11 cellular contexts compared by ENCODE assay signal in the genomic region with DNA sequence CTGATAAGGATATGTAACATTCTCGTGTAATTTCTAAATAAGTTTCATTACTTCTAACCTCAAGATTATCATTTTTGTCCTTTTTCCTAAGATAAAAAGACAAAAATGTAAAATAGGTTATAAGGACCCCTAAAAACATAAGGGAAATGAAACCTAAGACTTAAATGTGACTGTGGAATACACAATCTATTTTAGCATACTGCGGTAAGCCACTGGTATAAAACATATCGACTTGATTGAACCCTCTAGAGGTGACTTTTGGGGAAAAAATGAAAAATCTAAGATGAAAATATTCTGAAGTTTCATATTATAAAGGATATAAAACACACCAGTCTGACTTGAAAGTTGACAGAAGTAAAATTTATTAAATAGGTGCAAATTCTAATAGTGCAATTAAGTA. TPM values are rescaled to one million over a fixed set of nuclear protein-coding genes. Genes with fewer than 3 reads are reported as not detected.
DNase-seq lines count a peak whose midpoint lies in the region; ATAC-seq, FAIRE-seq and TF ChIP-seq lines count a peak whose summit lies in the region.
"Had no signal": no experiment of that assay in that cellular context is flagged by ENCODE, and none has a peak within 500 bp of the region (broad histone marks: within the 10 kb centered on the region; RNA-seq: fewer than 3 reads in every experiment).

No MANE protein-coding gene starts in this region.

- intact Hi-C loops in natural killer cell (cut with micrococcal nuclease) (loop anchor here (10.0 kb wide), 3 partner anchors 168 to 1462 kb away; a partner anchor contains a TSS), kidney (cut with DNase I) (no loop called here)

- no peaks in the 10 kb centered on the region for H3K36me3 ChIP-seq in kidney (ENCODE audit: control insufficient read depth in 1 of 2, insufficient read depth in 2 of 2, low read length in 2 of 2)
- H3K36me3 ChIP-seq: thyroid gland had no signal

- no peaks in the 10 kb centered on the region for H3K9me3 Mint-ChIP-seq in natural killer cell treated with Interleukin-12 subunit alpha and Interleukin-12 subunit beta and Interleukin-15 and Interleukin-18, amount 100 ng/mL, for 72 hours
- no peaks in the 10 kb centered on the region for H3K9me3 Mint-ChIP-seq in natural killer cell
- no peaks in the 10 kb centered on the region for H3K9me3 Mint-ChIP-seq in activated T-helper 17 cell treated with anti-CD3 and anti-CD28 coated beads, Interleukin-2, amount 50 U/mL, for 72 hours

- FAIRE-seq in kidney (lab: Jason Lieb, UNC) = peak; percentile 39
- no peak for FAIRE-seq in GM12892 (lab: Jason Lieb, UNC)
- FAIRE-seq: D721Med had no signal

- H3K36me3 Mint-ChIP-seq in natural killer cell treated with Interleukin-12 subunit alpha and Interleukin-12 subunit beta and Interleukin-15 and Interleukin-18, amount 100 ng/mL, for 72 hours = peaks cover 24% of the 10 kb centered on the region
- H3K36me3 Mint-ChIP-seq in natural killer cell = no peaks in the 10 kb centered on the region
- peaks cover 76% of the 10 kb centered on the region for H3K36me3 Mint-ChIP-seq in activated T-helper 17 cell treated with anti-CD3 and anti-CD28 coated beads, Interleukin-2, amount 50 U/mL, for 72 hours (ENCODE audit: low read depth)

- peak overlapping the region; percentile 94 for H3K4me3 Mint-ChIP-seq in natural killer cell treated with Interleukin-12 subunit alpha and Interleukin-12 subunit beta and Interleukin-15 and Interleukin-18, amount 100 ng/mL, for 72 hours
- no peak overlapping the region for H3K4me3 Mint-ChIP-seq in natural killer cell
- H3K4me3 Mint-ChIP-seq in activated T-helper 17 cell treated with anti-CD3 and anti-CD28 coated beads, Interleukin-2, amount 50 U/mL, for 72 hours = peak overlapping the region; percentile 95

- peaks cover 41 to 45% of the 10 kb centered on the region in 2 donors for H3K4me1 Mint-ChIP-seq in natural killer cell treated with Interleukin-12 subunit alpha and Interleukin-12 subunit beta and Interleukin-15 and Interleukin-18, amount 100 ng/mL, for 72 hours (ENCODE audit: low read depth in 2 of 2)
- H3K4me1 Mint-ChIP-seq in natural killer cell = peaks cover 28% of the 10 kb centered on the region in 2 donors
- peaks cover 31% of the 10 kb centered on the region for H3K4me1 Mint-ChIP-seq in activated T-helper 17 cell treated with anti-CD3 and anti-CD28 coated beads, Interleukin-2, amount 50 U/mL, for 72 hours

- H3K27ac ChIP-seq in kidney (ENCODE audit: low read depth in 2 of 2, low read length in 2 of 2) = no peak overlapping the region

- no peak for ATAC-seq in natural killer cell treated with Interleukin-12 subunit alpha and Interleukin-12 subunit beta and Interleukin-15 and Interleukin-18, amount 100 ng/mL, for 72 hours
- no peak for ATAC-seq in natural killer cell
- no peak for ATAC-seq in activated T-helper 17 cell treated with anti-CD3 and anti-CD28 coated beads, Interleukin-2, amount 50 U/mL, for 72 hours (replicated peaks)
- ATAC-seq in HG02610 (IDR thresholded peaks at IDR 0.05; ENCODE audit: unreplicated experiment) = no peak
- no peak for ATAC-seq in HG03135 (IDR thresholded peaks at IDR 0.05; ENCODE audit: unreplicated experiment)

- H3K9ac ChIP-seq in kidney (ENCODE audit: low read length in 2 of 2) = no peak overlapping the region

- peaks cover 0 to 10% of the 10 kb centered on the region in 2 donors for H3K4me1 ChIP-seq in kidney (ENCODE audit: control insufficient read depth in 1 of 2, insufficient read depth in 1 of 2, low read depth in 1 of 2, low read length in 2 of 2)

- no peaks in the 10 kb centered on the region for H3K27me3 Mint-ChIP-seq in natural killer cell treated with Interleukin-12 subunit alpha and Interleukin-12 subunit beta and Interleukin-15 and Interleukin-18, amount 100 ng/mL, for 72 hours
- no peaks in the 10 kb centered on the region for H3K27me3 Mint-ChIP-seq in natural killer cell (ENCODE audit: low read depth in 2 of 2)
- H3K27me3 Mint-ChIP-seq in activated T-helper 17 cell treated with anti-CD3 and anti-CD28 coated beads, Interleukin-2, amount 50 U/mL, for 72 hours = no peaks in the 10 kb centered on the region

- TF ChIP-seq POLR2A in GM12892 (IDR thresholded peaks at IDR 0.05; ENCODE audit: low read depth, low read length) = no peak

- peak overlapping the region; percentile 90 to 92 for H3K27ac Mint-ChIP-seq in natural killer cell treated with Interleukin-12 subunit alpha and Interleukin-12 subunit beta and Interleukin-15 and Interleukin-18, amount 100 ng/mL, for 72 hours
- H3K27ac Mint-ChIP-seq in natural killer cell = peak overlapping the region in 1 of 2 donors; percentile 76
- peak overlapping the region; percentile 85 for H3K27ac Mint-ChIP-seq in activated T-helper 17 cell treated with anti-CD3 and anti-CD28 coated beads, Interleukin-2, amount 50 U/mL, for 72 hours

- DNase-seq in natural killer cell treated with Interleukin-12 subunit alpha and Interleukin-12 subunit beta and Interleukin-15 and Interleukin-18, amount 100 ng/mL, for 72 hours (ENCODE audit: low spot score) = no peak
- no peak for DNase-seq in natural killer cell
- DNase-seq in kidney = no peak
- no peak for DNase-seq in SW 1271 (lab: John Stamatoyannopoulos, UW)
- DNase-seq in GM12892 (ENCODE audit: insufficient read length) = no peak
- DNase-seq: NCI-H524 treated with DMSO at 0.1 percent for 48 hours, thyroid gland had no signal

- H3K9me3 ChIP-seq in kidney (ENCODE audit: control insufficient read depth in 1 of 2, low read length in 2 of 2) = no peaks in the 10 kb centered on the region
- H3K9me3 ChIP-seq: thyroid gland had no signal

- H3K4me3 ChIP-seq in kidney (ENCODE audit: low read length in 2 of 2) = no peak overlapping the region

- TF ChIP-seq CTCF in natural killer cell (IDR thresholded peaks at IDR 0.05) (no peak), kidney (IDR thresholded peaks at IDR 0.05; ENCODE audit: borderline replicate concordance, extremely low read depth, insufficient read depth) (no peak)

RNA-seq across cellular contexts. Expression of a gene that starts 1.9 kb away (rescaled TPM):
- total RNA-seq in natural killer cell treated with Interleukin-12 subunit alpha and Interleukin-12 subunit beta and Interleukin-15 and Interleukin-18, amount 100 ng/mL, for 72 hours = 100 to 1,000 TPM; 283 to 446 TPM
- 100 to 1,000 TPM; 194 to 414 (median 270) TPM for total RNA-seq in natural killer cell
- total RNA-seq in activated T-helper 17 cell treated with anti-CD3 and anti-CD28 coated beads, Interleukin-2, amount 50 U/mL, for 72 hours = 100 to 1,000 TPM; 296 to 469 TPM
- 217 TPM for total RNA-seq in kidney
- 16.5 TPM for polyA plus RNA-seq in kidney (ENCODE audit: insufficient read depth, low read depth, low replicate concordance)
- 101 TPM for polyA plus RNA-seq in GM12892 (2012; ENCODE audit: missing spikeins)
